ENCODE assay signal across 10 cellular contexts in genomic region chr3:72163809-72164634, GRCh38.
DNase-seq lines count a peak whose midpoint lies in the region; ATAC-seq, FAIRE-seq and TF ChIP-seq lines count a peak whose summit lies in the region.
"Had no signal": no experiment of that assay in that cellular context is flagged by ENCODE, and none has a peak within 500 bp of the region (broad histone marks: within the 10 kb centered on the region; RNA-seq: fewer than 3 reads in every experiment).

No MANE protein-coding gene starts in this region.

- no peak overlapping the region for H3K4me3 Mint-ChIP-seq in central memory CD8-positive, alpha-beta T cell
- H3K4me3 Mint-ChIP-seq in mesothelial cell of epicardium: no peak overlapping the region

- H3K4me1 Mint-ChIP-seq in central memory CD8-positive, alpha-beta T cell: no peaks in the 10 kb centered on the region
- no peaks in the 10 kb centered on the region for H3K4me1 Mint-ChIP-seq in mesothelial cell of epicardium

- H3K27me3 Mint-ChIP-seq in central memory CD8-positive, alpha-beta T cell: peaks cover 18% of the 10 kb centered on the region
- H3K27me3 Mint-ChIP-seq in mesothelial cell of epicardium (ENCODE audit: low read depth): peaks cover 11% of the 10 kb centered on the region

- H3K9me3 Mint-ChIP-seq in central memory CD8-positive, alpha-beta T cell: no peaks in the 10 kb centered on the region
- peaks cover 4% of the 10 kb centered on the region for H3K9me3 Mint-ChIP-seq in mesothelial cell of epicardium

- WGBS in tibial nerve, 2 donors: 92 to 93% methylated on average over 7 of the region's 7 CpGs

- TF ChIP-seq POLR2A in tibial nerve (IDR thresholded peaks at IDR 0.05): no peak

- H3K4me1 ChIP-seq in tibial nerve: peaks cover 0 to 14% (median 0%) of the 10 kb centered on the region in 4 donors

- FAIRE-seq in GM18507 (lab: Jason Lieb, UNC): peak; percentile 96
- FAIRE-seq: colon had no signal

- no peak overlapping the region for H3K4me3 ChIP-seq in tibial nerve

- no peak for TF ChIP-seq EP300 in tibial nerve (IDR thresholded peaks at IDR 0.05)

- TF ChIP-seq CTCF in tibial nerve (IDR thresholded peaks at IDR 0.05) (no peak), mesothelial cell of epicardium (IDR thresholded peaks at IDR 0.05; ENCODE audit: unreplicated experiment) (no peak)

- H3K27ac ChIP-seq in tibial nerve: no peak overlapping the region

- DNase-seq in GM18507 (ENCODE audit: extremely low spot score, insufficient read length, low read depth): peak; percentile 73
- no peak for DNase-seq in central memory CD8-positive, alpha-beta T cell (ENCODE audit: low spot score in 2 of 2)
- DNase-seq in DMS53 treated with DMSO at 0.1 percent for 48 hours (lab: John Stamatoyannopoulos, UW; ENCODE audit: unreplicated experiment): no peak
- no peak for DNase-seq in D341Med (ENCODE audit: low spot score)
- no peak for DNase-seq in tibial nerve (ENCODE audit: low spot score in 2 of 2)
- DNase-seq in mesothelial cell of epicardium (ENCODE audit: low spot score in 2 of 2, unreplicated experiment in 2 of 2): no peak
- DNase-seq: NCI-H1105 treated with DMSO at 0.1 percent for 48 hours had no signal

- H3K27me3 ChIP-seq in tibial nerve: no peaks in the 10 kb centered on the region

- H3K36me3 Mint-ChIP-seq in central memory CD8-positive, alpha-beta T cell (ENCODE audit: insufficient read depth): peaks cover 3% of the 10 kb centered on the region
- no peaks in the 10 kb centered on the region for H3K36me3 Mint-ChIP-seq in mesothelial cell of epicardium

- no peaks in the 10 kb centered on the region for H3K36me3 ChIP-seq in tibial nerve

- H3K9me3 ChIP-seq in tibial nerve: no peaks in the 10 kb centered on the region

- H3K27ac Mint-ChIP-seq in central memory CD8-positive, alpha-beta T cell (ENCODE audit: low read depth): no peak overlapping the region
- H3K27ac Mint-ChIP-seq in mesothelial cell of epicardium: no peak overlapping the region

- peak; percentile 86 for ATAC-seq in GM21576 (IDR thresholded peaks at IDR 0.05; ENCODE audit: unreplicated experiment)
- ATAC-seq in HG03457 (IDR thresholded peaks at IDR 0.05; ENCODE audit: unreplicated experiment): peak; percentile 90
- ATAC-seq in central memory CD8-positive, alpha-beta T cell (replicated peaks; ENCODE audit: extremely low read depth, poor library complexity, severe bottlenecking): peak; percentile 53
